Comparison of ENCODE assay signal across 1 cellular context in the genomic region with DNA sequence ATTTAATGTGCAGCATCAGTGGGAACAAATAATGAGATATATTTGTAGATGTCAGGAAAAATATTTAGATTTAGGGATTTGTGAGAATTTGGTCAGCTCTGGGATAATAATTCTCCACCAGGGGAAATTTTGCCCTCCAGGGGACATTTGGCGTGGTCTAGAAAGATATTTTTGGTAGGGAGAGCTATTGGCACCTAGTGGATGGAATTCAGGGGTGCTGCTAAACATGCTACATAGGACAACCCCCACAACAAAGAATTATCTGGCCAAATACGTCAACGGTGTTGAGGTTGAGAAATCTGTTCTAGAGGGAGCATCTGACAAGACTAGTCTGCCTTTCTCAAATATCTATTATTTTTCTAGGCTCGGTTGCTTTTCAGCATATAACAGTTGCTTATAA.
TF ChIP-seq lines count a peak whose summit lies in the region.

No MANE protein-coding gene starts in this region.

TF ChIP-seq in WTC11, 78 proteins besides CTCF, POLR2A, EP300 and RAD21 (continued from another document):
- TF ChIP-seq, protein P1, sequence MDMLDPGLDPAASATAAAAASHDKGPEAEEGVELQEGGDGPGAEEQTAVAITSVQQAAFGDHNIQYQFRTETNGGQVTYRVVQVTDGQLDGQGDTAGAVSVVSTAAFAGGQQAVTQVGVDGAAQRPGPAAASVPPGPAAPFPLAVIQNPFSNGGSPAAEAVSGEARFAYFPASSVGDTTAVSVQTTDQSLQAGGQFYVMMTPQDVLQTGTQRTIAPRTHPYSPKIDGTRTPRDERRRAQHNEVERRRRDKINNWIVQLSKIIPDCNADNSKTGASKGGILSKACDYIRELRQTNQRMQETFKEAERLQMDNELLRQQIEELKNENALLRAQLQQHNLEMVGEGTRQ (CRISPR knock-in tag; IDR thresholded peaks at IDR 0.05) = no peak
- no peak for TF ChIP-seq RELA (CRISPR knock-in tag; IDR thresholded peaks at IDR 0.05; ENCODE audit: borderline replicate concordance)
- TF ChIP-seq FOXK1 (CRISPR knock-in tag; IDR thresholded peaks at IDR 0.05) = no peak
- TF ChIP-seq ZNF671 (CRISPR knock-in tag; IDR thresholded peaks at IDR 0.05) = no peak
